Comparison of ENCODE assay signal across 1 cellular context in genomic region chr1:186375152-186375928, GRCh38.
TF ChIP-seq lines count a peak whose summit lies in the region.

TSS of gene ODR4 (plus strand) at chr1:186375838. CDS start at chr1:186379786, 3,948 bp downstream.
TSS of gene TPR (minus strand) at chr1:186375253. CDS start at chr1:186375028, 225 bp downstream.

TF ChIP-seq in SK-N-SH, 30 proteins besides CTCF, POLR2A, EP300 and RAD21 (continued from another document):
- no peak for TF ChIP-seq PBX3 (IDR thresholded peaks at IDR 0.05)
- TF ChIP-seq TCF12 (IDR thresholded peaks at IDR 0.05) = peak; percentile 29; the same call in 1 of the 2 replicates
- TF ChIP-seq RXRA (IDR thresholded peaks at IDR 0.05; ENCODE audit: borderline replicate concordance, low read depth) = no peak; the same call in 1 of the 2 replicates
- TF ChIP-seq, protein P1, sequence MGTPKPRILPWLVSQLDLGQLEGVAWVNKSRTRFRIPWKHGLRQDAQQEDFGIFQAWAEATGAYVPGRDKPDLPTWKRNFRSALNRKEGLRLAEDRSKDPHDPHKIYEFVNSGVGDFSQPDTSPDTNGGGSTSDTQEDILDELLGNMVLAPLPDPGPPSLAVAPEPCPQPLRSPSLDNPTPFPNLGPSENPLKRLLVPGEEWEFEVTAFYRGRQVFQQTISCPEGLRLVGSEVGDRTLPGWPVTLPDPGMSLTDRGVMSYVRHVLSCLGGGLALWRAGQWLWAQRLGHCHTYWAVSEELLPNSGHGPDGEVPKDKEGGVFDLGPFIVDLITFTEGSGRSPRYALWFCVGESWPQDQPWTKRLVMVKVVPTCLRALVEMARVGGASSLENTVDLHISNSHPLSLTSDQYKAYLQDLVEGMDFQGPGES (IDR thresholded peaks at IDR 0.05; ENCODE audit: low read depth, low read length) = no peak
- TF ChIP-seq, protein P2, sequence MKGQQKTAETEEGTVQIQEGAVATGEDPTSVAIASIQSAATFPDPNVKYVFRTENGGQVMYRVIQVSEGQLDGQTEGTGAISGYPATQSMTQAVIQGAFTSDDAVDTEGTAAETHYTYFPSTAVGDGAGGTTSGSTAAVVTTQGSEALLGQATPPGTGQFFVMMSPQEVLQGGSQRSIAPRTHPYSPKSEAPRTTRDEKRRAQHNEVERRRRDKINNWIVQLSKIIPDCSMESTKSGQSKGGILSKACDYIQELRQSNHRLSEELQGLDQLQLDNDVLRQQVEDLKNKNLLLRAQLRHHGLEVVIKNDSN (IDR thresholded peaks at IDR 0.05; ENCODE audit: borderline replicate concordance, low read depth) = no peak
- TF ChIP-seq FOXJ3 (CRISPR knock-in tag; IDR thresholded peaks at IDR 0.05) = no peak
- TF ChIP-seq NRF1 (IDR thresholded peaks at IDR 0.05; ENCODE audit: low read depth, low read length) = peak; percentile 93
- TF ChIP-seq, protein P3, sequence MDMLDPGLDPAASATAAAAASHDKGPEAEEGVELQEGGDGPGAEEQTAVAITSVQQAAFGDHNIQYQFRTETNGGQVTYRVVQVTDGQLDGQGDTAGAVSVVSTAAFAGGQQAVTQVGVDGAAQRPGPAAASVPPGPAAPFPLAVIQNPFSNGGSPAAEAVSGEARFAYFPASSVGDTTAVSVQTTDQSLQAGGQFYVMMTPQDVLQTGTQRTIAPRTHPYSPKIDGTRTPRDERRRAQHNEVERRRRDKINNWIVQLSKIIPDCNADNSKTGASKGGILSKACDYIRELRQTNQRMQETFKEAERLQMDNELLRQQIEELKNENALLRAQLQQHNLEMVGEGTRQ (IDR thresholded peaks at IDR 0.05; ENCODE audit: borderline replicate concordance, low read depth, low read length) = 0 out of 2 replicates have a peak, but pooled peaks have one; percentile 5
- no peak for TF ChIP-seq FOXM1 (IDR thresholded peaks at IDR 0.05; ENCODE audit: low read depth)
- peak; percentile 54; the same call in 1 of the 2 replicates for TF ChIP-seq NFIC (IDR thresholded peaks at IDR 0.05; ENCODE audit: borderline replicate concordance)
- TF ChIP-seq REST (IDR thresholded peaks at IDR 0.05; ENCODE audit: low read depth, low read length) = 0 out of 2 replicates have a peak, but pooled peaks have one; percentile 4
- TF ChIP-seq MAX (IDR thresholded peaks at IDR 0.05; ENCODE audit: low read depth) = peak; percentile 70; the same call in 1 of the 2 replicates
- peak; percentile 69 for TF ChIP-seq TAF1 (IDR thresholded peaks at IDR 0.05; ENCODE audit: borderline replicate concordance, low read depth, low read length)
- peak; percentile 89 for TF ChIP-seq POLR2AphosphoS5 (IDR thresholded peaks at IDR 0.05; ENCODE audit: low read depth, low read length)
- peak; percentile 27 for TF ChIP-seq SMC3 (IDR thresholded peaks at IDR 0.05; ENCODE audit: low read depth, low read length)
TF ChIP-seq in SK-N-SH: peak in this region for 15.
